8 cellular contexts compared by ENCODE assay signal in the genomic region with DNA sequence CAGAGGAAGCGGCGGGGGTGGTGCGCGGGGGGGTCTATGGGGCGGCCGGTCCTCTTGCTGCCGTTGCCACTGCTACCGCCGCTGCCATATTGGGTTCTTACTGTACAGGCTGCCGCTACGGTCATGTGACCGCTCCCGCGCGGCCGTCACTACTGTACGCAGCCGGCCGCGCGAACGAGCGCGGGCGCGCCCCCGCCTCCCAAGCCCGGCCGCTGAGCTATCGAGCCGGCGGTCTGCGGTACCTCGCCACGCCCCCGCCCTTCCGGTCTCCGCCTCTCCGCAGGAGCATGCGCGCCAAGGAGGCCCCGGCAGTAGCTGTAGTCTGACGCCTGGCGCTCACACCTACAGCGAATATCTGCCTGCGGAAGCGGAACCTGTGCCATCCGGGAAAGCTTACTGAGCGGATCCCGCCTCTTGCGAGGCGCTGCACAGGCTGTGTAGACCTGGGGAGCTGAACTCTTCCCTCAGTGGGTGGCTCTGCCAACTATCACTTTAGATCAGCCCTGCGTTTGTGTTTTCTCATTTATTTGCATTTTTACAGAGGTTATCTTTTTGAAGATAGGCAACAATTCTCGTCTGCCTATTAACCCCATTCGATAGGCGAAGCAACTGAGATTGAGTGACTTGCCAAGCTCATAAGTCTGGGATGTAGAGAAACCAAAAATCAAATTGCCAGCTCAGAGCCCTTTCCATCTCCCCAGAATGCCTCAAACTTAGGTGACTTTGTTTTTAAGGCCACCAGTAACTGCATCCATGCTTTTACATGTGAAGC. TPM values are rescaled to one million over a fixed set of nuclear protein-coding genes. Genes with fewer than 3 reads are reported as not detected.
DNase-seq lines count a peak whose midpoint lies in the region; ATAC-seq and TF ChIP-seq lines count a peak whose summit lies in the region.

A gene (minus strand): TSS at position 127 of the 772 bp plus-strand sequence. CDS start 265 bp downstream, outside the sequence.

- H3F3A ChIP-seq in PC-3 (ENCODE audit: low read length, unreplicated experiment): no peaks in the 10 kb centered on the region

- no peak; the same call in 1 of the 2 replicates for TF ChIP-seq RAD21 in Ishikawa (IDR thresholded peaks at IDR 0.05; ENCODE audit: low read depth)

- H3K9me3 ChIP-seq in PC-3 (ENCODE audit: low read length): no peaks in the 10 kb centered on the region

- TF ChIP-seq CTCF in PC-3 (conservative IDR thresholded peaks at IDR 0.05; ENCODE audit: low read depth, low read length) (no peak), epithelial cell of proximal tubule (conservative IDR thresholded peaks at IDR 0.05; ENCODE audit: low read depth, low read length) (no peak)

- no peaks in the 10 kb centered on the region for H3K27me3 ChIP-seq in PC-3 (ENCODE audit: low read length)

- intact Hi-C loops in PC-3 (cut with micrococcal nuclease): loop anchor here (10.0 kb wide), 1 partner anchor 206 kb away; no protein-coding TSS in a partner anchor

- H3K36me3 ChIP-seq in PC-3 (ENCODE audit: low read depth, low read length): no peaks in the 10 kb centered on the region

- H3K9ac ChIP-seq in PC-3 (ENCODE audit: low read length): peak within 1 kb of the TSS; percentile 93

- peaks cover 46% of the 10 kb centered on the region for H3K79me2 ChIP-seq in PC-3 (ENCODE audit: low read length)

- H3K4me3 ChIP-seq in PC-3 (ENCODE audit: low read length) (peak within 1 kb of the TSS; percentile 94), epithelial cell of proximal tubule (ENCODE audit: low read depth, low read length) (peak within 1 kb of the TSS; percentile 97)

- peak within 1 kb of the TSS; percentile 79 for H3K27ac ChIP-seq in PC-3 (ENCODE audit: low read length)

- H3K4me1 ChIP-seq in PC-3 (ENCODE audit: insufficient read depth, low read length): peaks cover 25% of the 10 kb centered on the region

- CTCF ChIA-PET in PC-3 (lab: Charles Lee): interaction anchor here (0.5 to 1.2 kb wide), 7 partner anchors 27 to 1089 kb away, joined by 3 to 4 read pairs (median 3); no protein-coding TSS in a partner anchor

- DNase-seq in DMS114 treated with DMSO at 0.1 percent for 48 hours (lab: John Stamatoyannopoulos, UW; ENCODE audit: unreplicated experiment) (peak; percentile 91), PC-3 (peak; percentile 98), activated T-cell treated with anti-CD3 and anti-CD28 coated beads for 48 hours (ENCODE audit: low read depth) (peak; percentile 98), epithelial cell of proximal tubule (ENCODE audit: low read depth) (peak; percentile 54), mucosa of gallbladder (ENCODE audit: low spot score) (peak; percentile 97)
- DNase-seq in stimulated activated CD8-positive, alpha-beta memory T cell treated with anti-CD3 and anti-CD28 coated beads, Interleukin-4, amount 100 ng/mL, for 4 hours (ENCODE audit: low read depth in 2 of 2, low spot score in 1 of 2): peak; percentile 89 to 96

- H2AFZ ChIP-seq in PC-3 (ENCODE audit: low read length): peak within 1 kb of the TSS; percentile 85

- no peaks in the 10 kb centered on the region for H3K9me2 ChIP-seq in PC-3 (replicated peaks; ENCODE audit: low read length)

- H3K4me2 ChIP-seq in PC-3 (ENCODE audit: low read length): peak within 1 kb of the TSS; percentile 84

- TSS peak; percentile 90 for BruUV-seq in PC-3 (replicated peaks; lab: Mats Ljungman, UMichigan)

- ATAC-seq in GM21576 (IDR thresholded peaks at IDR 0.05; ENCODE audit: unreplicated experiment): peak; percentile 86
- peak; percentile 85 for ATAC-seq in PC-3

- H4K20me1 ChIP-seq in PC-3 (ENCODE audit: low read length): 0 out of 2 replicates have a peak, but pooled peaks cover 8% of the 10 kb centered on the region

- POLR2A ChIA-PET in PC-3 (lab: Charles Lee; ENCODE audit: unreplicated experiment): interaction anchor here (0.5 to 0.9 kb wide), 13 partner anchors 10 to 548 kb away, joined by 3 to 8 read pairs (median 4); no protein-coding TSS in a partner anchor

- TF ChIP-seq EP300 in Ishikawa (IDR thresholded peaks at IDR 0.05; ENCODE audit: borderline replicate concordance): no peak

TF ChIP-seq in Ishikawa, 13 proteins besides CTCF, POLR2A, EP300 and RAD21:
- TF ChIP-seq CREB1 (IDR thresholded peaks at IDR 0.05; ENCODE audit: low read depth): no peak; the same call in 1 of the 2 replicates
- no peak; the same call in 1 of the 2 replicates for TF ChIP-seq TEAD4 (IDR thresholded peaks at IDR 0.05)
- TF ChIP-seq NFIC (IDR thresholded peaks at IDR 0.05): no peak
- TF ChIP-seq ZBTB7A (IDR thresholded peaks at IDR 0.05; ENCODE audit: low read depth): no peak
- TF ChIP-seq, protein P1, sequence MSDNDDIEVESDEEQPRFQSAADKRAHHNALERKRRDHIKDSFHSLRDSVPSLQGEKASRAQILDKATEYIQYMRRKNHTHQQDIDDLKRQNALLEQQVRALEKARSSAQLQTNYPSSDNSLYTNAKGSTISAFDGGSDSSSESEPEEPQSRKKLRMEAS (IDR thresholded peaks at IDR 0.05): peak; percentile 96
- TF ChIP-seq CEBPB (IDR thresholded peaks at IDR 0.05): no peak
- TF ChIP-seq FOXM1 (IDR thresholded peaks at IDR 0.05; ENCODE audit: borderline replicate concordance, low read depth): no peak
- TF ChIP-seq YY1 (IDR thresholded peaks at IDR 0.05; ENCODE audit: low read depth): peak; percentile 89
- TF ChIP-seq TAF1 (IDR thresholded peaks at IDR 0.05; ENCODE audit: low read depth): no peak; the same call in none of the 2 replicates
- TF ChIP-seq TCF12 (IDR thresholded peaks at IDR 0.05; ENCODE audit: low read depth): peak; percentile 37; the same call in 1 of the 2 replicates
- TF ChIP-seq EGR1 (IDR thresholded peaks at IDR 0.05): peak; percentile 5; the same call in 1 of the 2 replicates
- TF ChIP-seq, protein P2, sequence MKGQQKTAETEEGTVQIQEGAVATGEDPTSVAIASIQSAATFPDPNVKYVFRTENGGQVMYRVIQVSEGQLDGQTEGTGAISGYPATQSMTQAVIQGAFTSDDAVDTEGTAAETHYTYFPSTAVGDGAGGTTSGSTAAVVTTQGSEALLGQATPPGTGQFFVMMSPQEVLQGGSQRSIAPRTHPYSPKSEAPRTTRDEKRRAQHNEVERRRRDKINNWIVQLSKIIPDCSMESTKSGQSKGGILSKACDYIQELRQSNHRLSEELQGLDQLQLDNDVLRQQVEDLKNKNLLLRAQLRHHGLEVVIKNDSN (IDR thresholded peaks at IDR 0.05): peak; percentile 95
- TF ChIP-seq, protein P3, sequence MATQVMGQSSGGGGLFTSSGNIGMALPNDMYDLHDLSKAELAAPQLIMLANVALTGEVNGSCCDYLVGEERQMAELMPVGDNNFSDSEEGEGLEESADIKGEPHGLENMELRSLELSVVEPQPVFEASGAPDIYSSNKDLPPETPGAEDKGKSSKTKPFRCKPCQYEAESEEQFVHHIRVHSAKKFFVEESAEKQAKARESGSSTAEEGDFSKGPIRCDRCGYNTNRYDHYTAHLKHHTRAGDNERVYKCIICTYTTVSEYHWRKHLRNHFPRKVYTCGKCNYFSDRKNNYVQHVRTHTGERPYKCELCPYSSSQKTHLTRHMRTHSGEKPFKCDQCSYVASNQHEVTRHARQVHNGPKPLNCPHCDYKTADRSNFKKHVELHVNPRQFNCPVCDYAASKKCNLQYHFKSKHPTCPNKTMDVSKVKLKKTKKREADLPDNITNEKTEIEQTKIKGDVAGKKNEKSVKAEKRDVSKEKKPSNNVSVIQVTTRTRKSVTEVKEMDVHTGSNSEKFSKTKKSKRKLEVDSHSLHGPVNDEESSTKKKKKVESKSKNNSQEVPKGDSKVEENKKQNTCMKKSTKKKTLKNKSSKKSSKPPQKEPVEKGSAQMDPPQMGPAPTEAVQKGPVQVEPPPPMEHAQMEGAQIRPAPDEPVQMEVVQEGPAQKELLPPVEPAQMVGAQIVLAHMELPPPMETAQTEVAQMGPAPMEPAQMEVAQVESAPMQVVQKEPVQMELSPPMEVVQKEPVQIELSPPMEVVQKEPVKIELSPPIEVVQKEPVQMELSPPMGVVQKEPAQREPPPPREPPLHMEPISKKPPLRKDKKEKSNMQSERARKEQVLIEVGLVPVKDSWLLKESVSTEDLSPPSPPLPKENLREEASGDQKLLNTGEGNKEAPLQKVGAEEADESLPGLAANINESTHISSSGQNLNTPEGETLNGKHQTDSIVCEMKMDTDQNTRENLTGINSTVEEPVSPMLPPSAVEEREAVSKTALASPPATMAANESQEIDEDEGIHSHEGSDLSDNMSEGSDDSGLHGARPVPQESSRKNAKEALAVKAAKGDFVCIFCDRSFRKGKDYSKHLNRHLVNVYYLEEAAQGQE (IDR thresholded peaks at IDR 0.05; ENCODE audit: low read depth): 0 out of 2 replicates have a peak, but pooled peaks have one; percentile 14
TF ChIP-seq in Ishikawa: peak in this region for 6.

RNA-seq across cellular contexts. Expression of the gene that starts here (rescaled TPM):
- total RNA-seq in PC-3 (2014; rRNA removed) (11.5 and 18.7 TPM in 2 replicates), epithelial cell of proximal tubule (8.5 and 10.1 TPM in 2 replicates), mucosa of gallbladder (37.5 TPM)

Comparison
In these comparisons a context has a peak if more than half of its experiments do, and no peak if none do; other contexts are left out.
1. Peak in every context shown above with its lines: DNase-seq, ATAC-seq, H3K4me3 ChIP-seq and H3K27ac ChIP-seq.